26 cellular contexts compared by ENCODE assay signal in the genomic region with DNA sequence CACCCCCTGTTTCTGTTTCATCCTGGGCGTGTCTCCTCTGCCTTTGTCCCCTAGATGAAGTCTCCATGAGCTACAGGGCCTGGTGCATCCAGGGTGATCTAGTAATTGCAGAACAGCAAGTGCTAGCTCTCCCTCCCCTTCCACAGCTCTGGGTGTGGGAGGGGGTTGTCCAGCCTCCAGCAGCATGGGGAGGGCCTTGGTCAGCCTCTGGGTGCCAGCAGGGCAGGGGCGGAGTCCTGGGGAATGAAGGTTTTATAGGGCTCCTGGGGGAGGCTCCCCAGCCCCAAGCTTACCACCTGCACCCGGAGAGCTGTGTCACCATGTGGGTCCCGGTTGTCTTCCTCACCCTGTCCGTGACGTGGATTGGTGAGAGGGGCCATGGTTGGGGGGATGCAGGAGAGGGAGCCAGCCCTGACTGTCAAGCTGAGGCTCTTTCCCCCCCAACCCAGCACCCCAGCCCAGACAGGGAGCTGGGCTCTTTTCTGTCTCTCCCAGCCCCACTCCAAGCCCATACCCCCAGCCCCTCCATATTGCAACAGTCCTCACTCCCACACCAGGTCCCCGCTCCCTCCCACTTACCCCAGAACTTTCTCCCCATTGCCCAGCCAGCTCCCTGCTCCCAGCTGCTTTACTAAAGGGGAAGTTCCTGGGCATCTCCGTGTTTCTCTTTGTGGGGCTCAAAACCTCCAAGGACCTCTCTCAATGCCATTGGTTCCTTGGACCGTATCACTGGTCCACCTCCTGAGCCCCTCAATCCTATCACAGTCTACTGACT. TPM values are rescaled to one million over a fixed set of nuclear protein-coding genes. Genes with fewer than 3 reads are reported as not detected.
"Had no signal": no experiment of that assay in that cellular context is flagged by ENCODE, and none has a peak within 500 bp of the region (broad histone marks: within the 10 kb centered on the region; RNA-seq: fewer than 3 reads in every experiment).

A gene (plus strand): TSS at position 280 of the 775 bp plus-strand sequence. CDS start 41 bp downstream, at position 321.

- H3K27me3 ChIP-seq: ascending aorta had no signal

- H3K27ac ChIP-seq: ascending aorta had no signal

- H3K9me3 ChIP-seq: ascending aorta had no signal

- DNase-seq: activated CD4-positive, alpha-beta T cell treated with anti-CD3 and anti-CD28 coated beads for 48 hours; activated CD4-positive, alpha-beta T cell treated with anti-CD3 and anti-CD28 coated beads, Interleukin-2, amount 50 U/mL, for 4 hours; activated CD4-positive, CD25-positive, alpha-beta regulatory T cell treated with anti-CD3 and anti-CD28 coated beads, Interleukin-2, amount 50 U/mL, for 72 hours; activated CD8-positive, alpha-beta memory T cell treated with anti-CD3 and anti-CD28 coated beads, Interleukin-2, amount 50 U/mL, for 48 hours; activated CD8-positive, alpha-beta T cell treated with anti-CD3 and anti-CD28 coated beads, Interleukin-2, amount 10 ng/mL, durations not matched to agents 7 days and 5 days; activated naive CD8-positive, alpha-beta T cell treated with anti-CD3 and anti-CD28 coated beads, Interleukin-2, amount 50 U/mL, for 24 hours; activated T-cell treated with anti-CD3 and anti-CD28 coated beads, Interleukin-2, amount 50 U/mL, for 1 hour; amniotic stem cell; KG1; NCI-H1105 treated with DMSO at 0.1 percent for 48 hours; NCI-H1436 treated with DMSO at 0.1 percent for 48 hours; NCI-H1930; NCI-H2171 treated with DMSO at 0.1 percent for 48 hours; NCI-H226; NCI-H510A; NCI-H526 treated with DMSO at 0.1 percent for 48 hours; NCI-H82; SIG-M5 had no signal

- H3K4me1 ChIP-seq: ascending aorta had no signal

- H3K36me3 ChIP-seq: ascending aorta had no signal

- H3K4me3 ChIP-seq: ascending aorta had no signal

- ATAC-seq: activated CD8-positive, alpha-beta T cell treated with anti-CD3 and anti-CD28 coated beads, Interleukin-2, amount 10 ng/mL, durations not matched to agents 7 days and 5 days; activated naive CD4-positive, alpha-beta T cell treated with anti-CD3 and anti-CD28 coated beads, Interleukin-2, amount 50 U/mL, for 72 hours; activated naive CD8-positive, alpha-beta T cell treated with anti-CD3 and anti-CD28 coated beads, Interleukin-2, amount 50 U/mL, for 24 hours; WTC11 had no signal

RNA-seq across cellular contexts. Expression of the gene that starts here (rescaled TPM):
- total RNA-seq: activated CD8-positive, alpha-beta T cell treated with anti-CD3 and anti-CD28 coated beads, Interleukin-2, amount 10 ng/mL, durations not matched to agents 7 days and 5 days; activated naive CD4-positive, alpha-beta T cell treated with anti-CD3 and anti-CD28 coated beads, Interleukin-2, amount 50 U/mL, for 72 hours; ascending aorta; LHCN-M2; MCF 10A; OCI-LY7; RPMI7951; T-helper 2 cell treated with Interferon-gamma antibody and Interleukin-4, amounts not matched to agents 100 ng/mL and 5 ng/mL, for 36 hours had no signal
